Comparison of ENCODE assay signal across 1 cellular context in the genomic region with DNA sequence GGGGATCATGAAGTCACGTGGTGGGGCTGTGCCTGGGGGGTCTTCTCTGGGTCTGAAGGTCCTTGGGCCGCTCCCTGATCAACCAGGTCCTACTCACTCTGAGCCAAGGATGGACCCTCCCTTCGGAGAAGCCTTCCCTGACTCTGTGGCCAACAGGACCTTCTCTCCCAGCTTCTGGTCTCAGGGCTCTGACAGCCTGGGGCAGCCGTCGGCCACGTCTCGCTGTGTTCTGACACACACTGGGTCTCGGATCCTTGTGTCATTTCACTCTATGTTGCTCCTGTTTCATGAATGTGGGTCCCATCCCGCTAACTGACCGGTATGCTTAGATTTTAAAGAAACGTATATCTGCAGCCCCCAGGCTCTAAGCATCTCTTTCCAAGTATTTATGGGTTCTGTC.
TF ChIP-seq lines count a peak whose summit lies in the region.

No MANE protein-coding gene starts in this region.

TF ChIP-seq in GM12878, 131 proteins besides CTCF, POLR2A, EP300 and RAD21 (continued from another document):
- TF ChIP-seq CBFB (IDR thresholded peaks at IDR 0.05; ENCODE audit: low read depth) (no peak), ELK1 (IDR thresholded peaks at IDR 0.05; ENCODE audit: low read depth, low read length) (no peak)
- TF ChIP-seq, protein P1, sequence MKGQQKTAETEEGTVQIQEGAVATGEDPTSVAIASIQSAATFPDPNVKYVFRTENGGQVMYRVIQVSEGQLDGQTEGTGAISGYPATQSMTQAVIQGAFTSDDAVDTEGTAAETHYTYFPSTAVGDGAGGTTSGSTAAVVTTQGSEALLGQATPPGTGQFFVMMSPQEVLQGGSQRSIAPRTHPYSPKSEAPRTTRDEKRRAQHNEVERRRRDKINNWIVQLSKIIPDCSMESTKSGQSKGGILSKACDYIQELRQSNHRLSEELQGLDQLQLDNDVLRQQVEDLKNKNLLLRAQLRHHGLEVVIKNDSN (IDR thresholded peaks at IDR 0.05; ENCODE audit: borderline replicate concordance, extremely low read length, insufficient read depth, low read depth, low read length), result peak; percentile 38
TF ChIP-seq in GM12878: peak in this region for 1.
